Comparison of ENCODE assay signal across 9 cellular contexts in the genomic region with DNA sequence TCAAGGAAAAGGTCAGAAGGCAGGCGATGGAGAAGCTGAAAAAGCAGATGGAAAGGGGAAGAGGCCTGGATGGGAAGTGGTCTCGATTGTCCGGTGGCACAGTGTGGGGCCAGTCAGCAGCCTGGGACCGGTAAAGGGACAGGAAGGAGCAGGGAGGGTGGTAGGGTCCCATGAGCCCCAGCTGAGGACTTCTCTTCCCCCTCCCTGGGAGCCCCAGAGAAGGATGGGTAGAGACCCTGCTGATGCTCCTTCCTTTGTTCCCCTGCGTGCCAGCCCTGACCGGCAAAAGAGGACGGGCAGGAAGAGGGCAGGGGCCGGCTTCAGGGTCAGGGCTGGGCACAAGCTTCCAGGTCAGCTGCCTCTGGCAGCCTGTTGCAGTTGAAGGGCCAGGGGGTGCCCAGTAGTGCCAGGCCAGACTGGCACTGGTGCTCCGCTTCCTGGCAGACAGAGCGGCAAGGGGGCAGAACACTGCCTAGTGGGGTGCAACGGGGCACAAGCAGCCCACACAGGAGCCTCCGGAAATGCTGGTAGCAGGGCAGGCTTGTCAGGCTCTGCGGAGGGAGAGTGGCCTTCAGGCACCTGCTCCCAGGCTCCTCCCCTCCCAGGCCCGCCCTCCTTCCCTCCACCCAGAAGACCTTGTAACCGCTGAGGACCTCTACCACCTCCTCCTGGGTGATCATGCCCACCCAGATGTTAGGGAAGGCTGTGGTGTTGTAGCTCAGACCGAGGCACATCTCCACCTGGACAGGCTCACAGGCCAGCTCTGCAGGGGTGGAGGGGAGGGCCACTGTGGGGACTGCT. TPM values are rescaled to one million over a fixed set of nuclear protein-coding genes. Genes with fewer than 3 reads are reported as not detected.
DNase-seq lines count a peak whose midpoint lies in the region; ATAC-seq and TF ChIP-seq lines count a peak whose summit lies in the region.
"Had no signal": no experiment of that assay in that cellular context is flagged by ENCODE, and none has a peak within 500 bp of the region (broad histone marks: within the 10 kb centered on the region; RNA-seq: fewer than 3 reads in every experiment).

No MANE protein-coding gene starts in this region.

- intact Hi-C loops in body of pancreas (cut with DNase I), result no loop called here
- intact Hi-C loops in naive thymus-derived CD4-positive, alpha-beta T cell (cut with micrococcal nuclease), result no loop called here

- peak overlapping the region; percentile 90 to 98 (median 94) for H3K4me2 ChIP-seq in BLaER1 treated with 17β-estradiol and CSF1 and Interleukin-3, amounts not matched to agents 10 nM and 100 nM

- TF ChIP-seq POLR2A in body of pancreas (IDR thresholded peaks at IDR 0.05), result peak in 1 of 3 donors; percentile 6

- 30 to 42% methylated on average over 4 to 16 of the region's 16 CpGs for WGBS in body of pancreas, 2 donors

- peaks cover 10 to 34% (median 23%) of the 10 kb centered on the region in 7 donors for H3K4me1 Mint-ChIP-seq in naive thymus-derived CD4-positive, alpha-beta T cell

- no peaks in the 10 kb centered on the region for H3K9me3 Mint-ChIP-seq in naive thymus-derived CD4-positive, alpha-beta T cell

- CTCF ChIA-PET in naive thymus-derived CD4-positive, alpha-beta T cell (lab: Charles Lee), result no interaction called here
- CTCF ChIA-PET in GM10248 (lab: Yijun Ruan, JAX), result interaction anchor here (0.7 to 5.9 kb wide), 6 partner anchors 16 to 43 kb away, joined by 3 to 131 read pairs (median 9); no protein-coding TSS in a partner anchor

- TF ChIP-seq CTCF in body of pancreas (IDR thresholded peaks at IDR 0.05) (no peak), GM10248 (IDR thresholded peaks at IDR 0.05; ENCODE audit: control extremely low read depth, extremely low read depth, low read depth, missing control alignments) (no peak)

- no peaks in the 10 kb centered on the region for H3K9me3 ChIP-seq in BLaER1 treated with 17β-estradiol and CSF1 and Interleukin-3, amounts not matched to agents 10 nM and 100 nM (replicated peaks in 1 of 11)
- no peaks in the 10 kb centered on the region for H3K9me3 ChIP-seq in body of pancreas
- H3K9me3 ChIP-seq in naive thymus-derived CD4-positive, alpha-beta T cell (ENCODE audit: control insufficient read depth in 2 of 3, low read length in 3 of 3), result no peaks in the 10 kb centered on the region

- peaks cover 0 to 9% (median 0%) of the 10 kb centered on the region in 11 experiments; a peak in 4 of 22 replicates for H3K36me3 ChIP-seq in BLaER1 treated with 17β-estradiol and CSF1 and Interleukin-3, amounts not matched to agents 10 nM and 100 nM
- H3K36me3 ChIP-seq in body of pancreas (replicated peaks in 1 of 2; ENCODE audit: insufficient read depth in 1 of 2, low read depth in 2 of 2), result no peaks in the 10 kb centered on the region
- peaks cover 0 to 7% (median 0%) of the 10 kb centered on the region in 3 experiments for H3K36me3 ChIP-seq in naive thymus-derived CD4-positive, alpha-beta T cell (ENCODE audit: control insufficient read depth in 2 of 3, insufficient read depth in 3 of 3, low read length in 3 of 3)

- H3K36me3 Mint-ChIP-seq in naive thymus-derived CD4-positive, alpha-beta T cell, result peaks cover 0 to 8% (median 0%) of the 10 kb centered on the region in 5 donors

- peaks cover 32 to 43% (median 38%) of the 10 kb centered on the region in 11 experiments for H3K27me3 ChIP-seq in BLaER1 treated with 17β-estradiol and CSF1 and Interleukin-3, amounts not matched to agents 10 nM and 100 nM
- no peaks in the 10 kb centered on the region for H3K27me3 ChIP-seq in body of pancreas
- H3K27me3 ChIP-seq in naive thymus-derived CD4-positive, alpha-beta T cell (ENCODE audit: control insufficient read depth in 2 of 2, insufficient read depth in 2 of 2, low read length in 2 of 2), result peaks cover 4 to 16% of the 10 kb centered on the region in 2 donors

- ATAC-seq in body of pancreas, result peak; percentile 19
- ATAC-seq in naive thymus-derived CD4-positive, alpha-beta T cell, result no peak
- ATAC-seq in HG02759 (IDR thresholded peaks at IDR 0.05; ENCODE audit: unreplicated experiment), result no peak
- ATAC-seq: activated CD8-positive, alpha-beta memory T cell treated with anti-CD3 and anti-CD28 coated beads, Interleukin-2, amount 10 ng/mL, durations not matched to agents 7 days and 5 days had no signal

- DNase-seq in body of pancreas (peak in 3 of 4 donors; percentile 46 to 59 (median 55)), GM10248 (ENCODE audit: extremely low spot score) (no peak), NCI-H82 treated with DMSO at 0.1 percent for 48 hours (lab: John Stamatoyannopoulos, UW; ENCODE audit: unreplicated experiment) (no peak)
- no peak for DNase-seq in naive thymus-derived CD4-positive, alpha-beta T cell
- DNase-seq: activated CD8-positive, alpha-beta memory T cell treated with anti-CD3 and anti-CD28 coated beads, Interleukin-2, amount 10 ng/mL, durations not matched to agents 7 days and 5 days had no signal

- H3K27me3 Mint-ChIP-seq in naive thymus-derived CD4-positive, alpha-beta T cell, result peaks cover 31 to 48% (median 34%) of the 10 kb centered on the region in 5 donors

- peak overlapping the region in 6 of 10 experiments; percentile 16 to 66 (median 40); a peak in 7 of 20 replicates for H3K4me3 ChIP-seq in BLaER1 treated with 17β-estradiol and CSF1 and Interleukin-3, amounts not matched to agents 10 nM and 100 nM
- no peak overlapping the region for H3K4me3 ChIP-seq in body of pancreas
- no peak overlapping the region for H3K4me3 ChIP-seq in naive thymus-derived CD4-positive, alpha-beta T cell (ENCODE audit: low read length)

- H3K4me3 Mint-ChIP-seq in naive thymus-derived CD4-positive, alpha-beta T cell, result peak overlapping the region in 7 of 10 donors; percentile 1 to 71 (median 36)
- H3K4me3 Mint-ChIP-seq: activated CD8-positive, alpha-beta memory T cell treated with anti-CD3 and anti-CD28 coated beads, Interleukin-2, amount 10 ng/mL, durations not matched to agents 7 days and 5 days had no signal

- POLR2A ChIA-PET in naive thymus-derived CD4-positive, alpha-beta T cell (lab: Charles Lee), result no interaction called here
- POLR2A ChIA-PET in GM10248 (lab: Yijun Ruan, JAX), result interaction anchor here (0.7 kb wide), 1 partner anchor 413 kb away, joined by 4 read pairs; no protein-coding TSS in a partner anchor

- no peak overlapping the region; a peak in 1 of 22 replicates for H3K27ac ChIP-seq in BLaER1 treated with 17β-estradiol and CSF1 and Interleukin-3, amounts not matched to agents 10 nM and 100 nM
- H3K27ac ChIP-seq in body of pancreas, result peak overlapping the region; percentile 69 to 85 (median 77)
- H3K27ac ChIP-seq in naive thymus-derived CD4-positive, alpha-beta T cell (ENCODE audit: low read depth, low read length), result no peak overlapping the region

- no peak overlapping the region for H3K27ac Mint-ChIP-seq in naive thymus-derived CD4-positive, alpha-beta T cell
- H3K27ac Mint-ChIP-seq: activated CD8-positive, alpha-beta memory T cell treated with anti-CD3 and anti-CD28 coated beads, Interleukin-2, amount 10 ng/mL, durations not matched to agents 7 days and 5 days had no signal

- H3K4me1 ChIP-seq in BLaER1 treated with 17β-estradiol and CSF1 and Interleukin-3, amounts not matched to agents 10 nM and 100 nM, result peaks cover 47 to 60% (median 57%) of the 10 kb centered on the region in 10 experiments
- peaks cover 38% of the 10 kb centered on the region for H3K4me1 ChIP-seq in body of pancreas
- peaks cover 0 to 10% of the 10 kb centered on the region in 2 donors for H3K4me1 ChIP-seq in naive thymus-derived CD4-positive, alpha-beta T cell (ENCODE audit: control insufficient read depth in 2 of 2, insufficient read depth in 2 of 2, low read length in 2 of 2)

- peaks cover 0 to 37% (median 19%) of the 10 kb centered on the region in 11 experiments; a peak in 19 of 22 replicates for H4K20me1 ChIP-seq in BLaER1 treated with 17β-estradiol and CSF1 and Interleukin-3, amounts not matched to agents 10 nM and 100 nM

- peak overlapping the region in 6 of 11 experiments; percentile 20 to 76 (median 42); a peak in 10 of 22 replicates for H3K9ac ChIP-seq in BLaER1 treated with 17β-estradiol and CSF1 and Interleukin-3, amounts not matched to agents 10 nM and 100 nM

RNA-seq across cellular contexts. Expression of gene C1QTNF5, which starts 0.7 kb away (rescaled TPM):
- 10 to 100 TPM; 28.8 to 54.1 TPM for total RNA-seq in body of pancreas
- not detected for total RNA-seq in naive thymus-derived CD4-positive, alpha-beta T cell
- polyA plus RNA-seq in naive thymus-derived CD4-positive, alpha-beta T cell, result not detected
- total RNA-seq: activated CD8-positive, alpha-beta memory T cell treated with anti-CD3 and anti-CD28 coated beads, Interleukin-2, amount 10 ng/mL, durations not matched to agents 7 days and 5 days; CD4-positive, alpha-beta memory T cell; mononuclear cell had no signal
- polyA plus RNA-seq: CD4-positive, alpha-beta memory T cell had no signal

RNA-seq across cellular contexts. Expression of gene MFRP, which starts 5.1 kb away (rescaled TPM):
- under 1 TPM in 1 of 2 donors, not detected in 1; 0.52 TPM for total RNA-seq in body of pancreas
- not detected for total RNA-seq in naive thymus-derived CD4-positive, alpha-beta T cell
- polyA plus RNA-seq in naive thymus-derived CD4-positive, alpha-beta T cell, result not detected
- total RNA-seq: activated CD8-positive, alpha-beta memory T cell treated with anti-CD3 and anti-CD28 coated beads, Interleukin-2, amount 10 ng/mL, durations not matched to agents 7 days and 5 days; CD4-positive, alpha-beta memory T cell; mononuclear cell had no signal
- polyA plus RNA-seq: CD4-positive, alpha-beta memory T cell had no signal

RNA-seq across cellular contexts. Expression of gene RNF26, which starts 7.1 kb away (rescaled TPM):
- 1 to 10 TPM; 5.7 to 9.2 TPM for total RNA-seq in body of pancreas
- total RNA-seq in naive thymus-derived CD4-positive, alpha-beta T cell, result 10 to 100 TPM; 16.9 to 28.3 (median 18.9) TPM
- polyA plus RNA-seq in naive thymus-derived CD4-positive, alpha-beta T cell, result 10 to 100 TPM; 50.3 to 59.1 TPM

RNA-seq across cellular contexts. Expression of gene MCAM, which starts 24.5 kb away (rescaled TPM):
- 100 to 1,000 TPM in 1 of 2 donors, 10 to 100 TPM in 1; 75.0 to 205 TPM for total RNA-seq in body of pancreas
- 1 to 10 TPM in 2 of 5 experiments, under 1 TPM in 3; 0.08 to 5.1 (median 0.73) TPM for total RNA-seq in naive thymus-derived CD4-positive, alpha-beta T cell
- under 1 TPM in 1 of 2 donors, not detected in 1; 0.26 TPM for polyA plus RNA-seq in naive thymus-derived CD4-positive, alpha-beta T cell

RNA-seq across cellular contexts. Expression of gene USP2, which starts 40.1 kb away (rescaled TPM):
- 10 to 100 TPM in 1 of 2 donors, 1 to 10 TPM in 1; 3.9 to 19.4 TPM for total RNA-seq in body of pancreas
- total RNA-seq in naive thymus-derived CD4-positive, alpha-beta T cell, result 1 to 10 TPM in 1 of 5 experiments, under 1 TPM in 4; 0.07 to 1.1 (median 0.43) TPM
- under 1 TPM; 0.26 to 0.50 TPM for polyA plus RNA-seq in naive thymus-derived CD4-positive, alpha-beta T cell

Comparison
In these comparisons a context has a peak if more than half of its experiments do, and no peak if none do; other contexts are left out.
1. H3K27ac ChIP-seq: peak in body of pancreas (4 of 4); none in BLaER1 treated with 17β-estradiol and CSF1 and Interleukin-3, amounts not matched to agents 10 nM and 100 nM (0 of 11) and naive thymus-derived CD4-positive, alpha-beta T cell (single experiment).
2. H3K4me3 ChIP-seq: peak in BLaER1 treated with 17β-estradiol and CSF1 and Interleukin-3, amounts not matched to agents 10 nM and 100 nM (6 of 10); none in body of pancreas (0 of 2) and naive thymus-derived CD4-positive, alpha-beta T cell (single experiment).
3. DNase-seq: peak in body of pancreas (3 of 4); none in naive thymus-derived CD4-positive, alpha-beta T cell (0 of 9), GM10248 (single experiment) and NCI-H82 treated with DMSO at 0.1 percent for 48 hours (single experiment).
4. RNA of gene C1QTNF5, which starts 0.7 kb away (total RNA-seq): 28.8 to 54.1 TPM in body of pancreas; not detected in naive thymus-derived CD4-positive, alpha-beta T cell; every median in the first group is over 10 times any median in the second.